Comparison of ENCODE assay signal across 10 cellular contexts in genomic region chr6:15148356-15149058, GRCh38.
DNase-seq lines count a peak whose midpoint lies in the region; ATAC-seq, FAIRE-seq and TF ChIP-seq lines count a peak whose summit lies in the region.
"Had no signal": no experiment of that assay in that cellular context is flagged by ENCODE, and none has a peak within 500 bp of the region (broad histone marks: within the 10 kb centered on the region; RNA-seq: fewer than 3 reads in every experiment).

No MANE protein-coding gene starts in this region.

- FAIRE-seq in H54 (lab: Jason Lieb, UNC) = no peak
- FAIRE-seq: colon had no signal

- peaks cover 5% of the 10 kb centered on the region for H3K4me1 Mint-ChIP-seq in WTC11

- H3K27ac Mint-ChIP-seq in WTC11 = peak overlapping the region; percentile 6; the same call in 1 of the 2 replicates

- no peaks in the 10 kb centered on the region for H3K36me3 Mint-ChIP-seq in WTC11

- POLR2A ChIA-PET in WTC11 (lab: Charles Lee) = no interaction called here

- peak; percentile 53 for DNase-seq in AG08396 (ENCODE audit: low spot score)
- DNase-seq in H54 (ENCODE audit: insufficient read length, low spot score) = peak; percentile 27
- DNase-seq in WTC11 (ENCODE audit: low spot score) = no peak
- DNase-seq in iPS-NIHi11 (ENCODE audit: low spot score) = peak; percentile 28
- no peak for DNase-seq in NCI-H2081 (lab: John Stamatoyannopoulos, UW)
- DNase-seq in NCI-H146 treated with DMSO at 0.1 percent for 48 hours (lab: John Stamatoyannopoulos, UW; ENCODE audit: unreplicated experiment) = no peak
- DNase-seq: NCI-H187 treated with DMSO at 0.1 percent for 48 hours had no signal

- CTCF ChIA-PET in WTC11 (lab: Charles Lee) = no interaction called here

- ATAC-seq in WTC11 = peak; percentile 92
- ATAC-seq in HG02938 (IDR thresholded peaks at IDR 0.05; ENCODE audit: unreplicated experiment) = no peak
- ATAC-seq in GM18517 (IDR thresholded peaks at IDR 0.05; ENCODE audit: unreplicated experiment) = no peak

- TF ChIP-seq POLR2A in H54 (IDR thresholded peaks at IDR 0.05; ENCODE audit: low read depth, low read length) = no peak

- H3K4me3 Mint-ChIP-seq in WTC11 = no peak overlapping the region

- no peaks in the 10 kb centered on the region; the same call in none of the 2 replicates for H3K27me3 Mint-ChIP-seq in WTC11 (ENCODE audit: low read depth)

- no peaks in the 10 kb centered on the region for H3K9me3 Mint-ChIP-seq in WTC11

- no peak for TF ChIP-seq CTCF in WTC11 (IDR thresholded peaks at IDR 0.05)

TF ChIP-seq in WTC11, 78 proteins besides CTCF, POLR2A, EP300 and RAD21:
- TF ChIP-seq SMAD3 (CRISPR knock-in tag; IDR thresholded peaks at IDR 0.05; ENCODE audit: borderline replicate concordance) = no peak
- TF ChIP-seq SMAD4 (CRISPR knock-in tag; IDR thresholded peaks at IDR 0.05) = no peak
- no peak for TF ChIP-seq TP53 (CRISPR knock-in tag; IDR thresholded peaks at IDR 0.05)
- TF ChIP-seq FOXP4 (CRISPR knock-in tag; IDR thresholded peaks at IDR 0.05) = no peak
- TF ChIP-seq FOXP1 (CRISPR knock-in tag; IDR thresholded peaks at IDR 0.05; ENCODE audit: borderline replicate concordance) = no peak
- no peak for TF ChIP-seq KAT7 (CRISPR knock-in tag; IDR thresholded peaks at IDR 0.05; ENCODE audit: borderline replicate concordance)
TF ChIP-seq in WTC11: peak in this region for 0.

Comparison
In these comparisons a context has a peak if more than half of its experiments do, and no peak if none do; other contexts are left out.
1. DNase-seq: peak in AG08396 (single experiment), H54 (single experiment) and iPS-NIHi11 (single experiment); none in WTC11 (single experiment), NCI-H2081 (0 of 2) and NCI-H146 treated with DMSO at 0.1 percent for 48 hours (single experiment).